Comparison of ENCODE assay signal across 15 cellular contexts in the genomic region with DNA sequence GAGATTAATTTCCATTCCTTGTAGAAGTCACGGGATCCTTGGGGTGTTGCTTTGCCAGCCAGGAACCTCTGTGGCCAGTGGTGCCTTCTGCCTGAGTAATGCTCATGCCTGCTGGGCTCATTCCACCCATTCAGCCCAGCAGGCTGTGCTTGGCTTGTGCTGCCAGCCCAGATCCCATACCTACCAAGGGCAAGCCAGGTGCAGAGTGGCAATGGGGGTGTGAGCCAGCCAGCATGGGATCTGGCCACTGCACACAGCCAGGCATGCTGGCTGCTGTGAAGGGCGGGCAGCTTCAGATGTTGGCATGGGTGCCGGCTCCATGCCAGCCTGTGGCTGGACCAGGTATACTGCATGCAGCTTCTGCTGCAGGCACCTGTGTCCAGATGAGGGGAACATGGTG. TPM values are rescaled to one million over a fixed set of nuclear protein-coding genes. Genes with fewer than 3 reads are reported as not detected.
A peak's percentile ranks its signal among the peaks of the same experiment; 100 is the strongest.
DNase-seq lines count a peak whose midpoint lies in the region; ATAC-seq lines count a peak whose summit lies in the region.
"Had no signal": no experiment of that assay in that cellular context is flagged by ENCODE, and none has a peak within 500 bp of the region (broad histone marks: within the 10 kb centered on the region; RNA-seq: fewer than 3 reads in every experiment).

No MANE protein-coding gene starts in this region.

- peaks cover 42% of the 10 kb centered on the region for H3K4me1 Mint-ChIP-seq in T-helper 17 cell
- H3K4me1 Mint-ChIP-seq in activated naive CD8-positive, alpha-beta T cell treated with anti-CD3 and anti-CD28 coated beads, Interleukin-2, amount 50 U/mL, for 24 hours, result peaks cover 54% of the 10 kb centered on the region

- H3K27me3 Mint-ChIP-seq in T-helper 17 cell, result no peaks in the 10 kb centered on the region
- no peaks in the 10 kb centered on the region for H3K27me3 Mint-ChIP-seq in activated naive CD8-positive, alpha-beta T cell treated with anti-CD3 and anti-CD28 coated beads, Interleukin-2, amount 50 U/mL, for 24 hours
- H3K27me3 Mint-ChIP-seq: B cell had no signal

- H3K4me3 Mint-ChIP-seq in T-helper 17 cell, result no peak overlapping the region
- H3K4me3 Mint-ChIP-seq in activated naive CD8-positive, alpha-beta T cell treated with anti-CD3 and anti-CD28 coated beads, Interleukin-2, amount 50 U/mL, for 24 hours, result no peak overlapping the region
- H3K4me3 Mint-ChIP-seq: B cell, neural crest cell had no signal

- DNase-seq in LHCN-M2 (ENCODE audit: low read depth) (peak; percentile 76), T-helper 17 cell (no peak), globus pallidus (ENCODE audit: low spot score) (peak; percentile 35), sciatic nerve (ENCODE audit: low spot score) (no peak), NCI-H2227 treated with DMSO at 0.1 percent for 48 hours (lab: John Stamatoyannopoulos, UW) (no peak)
- no peak for DNase-seq in activated naive CD8-positive, alpha-beta T cell treated with anti-CD3 and anti-CD28 coated beads, Interleukin-2, amount 50 U/mL, for 24 hours
- DNase-seq: gastrocnemius medialis; mesendoderm; NK-92 treated with Interleukin-12 subunit alpha and Interleukin-12 subunit beta, amount 100 ng/mL, for 24 hours; right lobe of liver; RPMI8226; stimulated activated CD4-positive, alpha-beta T cell treated with anti-CD3 and anti-CD28 coated beads, Interleukin-2, amount 100 ng/mL, for 24 hours had no signal

- H3K36me3 Mint-ChIP-seq in T-helper 17 cell (ENCODE audit: low read depth), result peaks cover 2% of the 10 kb centered on the region
- H3K36me3 Mint-ChIP-seq in activated naive CD8-positive, alpha-beta T cell treated with anti-CD3 and anti-CD28 coated beads, Interleukin-2, amount 50 U/mL, for 24 hours (ENCODE audit: low read depth), result no peaks in the 10 kb centered on the region

- ATAC-seq in T-helper 17 cell (no peak), sciatic nerve (peak; percentile 33), HG02884 (IDR thresholded peaks at IDR 0.05; ENCODE audit: unreplicated experiment) (no peak)
- ATAC-seq in activated naive CD8-positive, alpha-beta T cell treated with anti-CD3 and anti-CD28 coated beads, Interleukin-2, amount 50 U/mL, for 24 hours, result no peak
- ATAC-seq: gastrocnemius medialis had no signal

- H3K27ac Mint-ChIP-seq in T-helper 17 cell, result peak overlapping the region; percentile 81
- H3K27ac Mint-ChIP-seq in activated naive CD8-positive, alpha-beta T cell treated with anti-CD3 and anti-CD28 coated beads, Interleukin-2, amount 50 U/mL, for 24 hours, result no peak overlapping the region
- H3K27ac Mint-ChIP-seq: B cell had no signal

- H3K9me3 Mint-ChIP-seq in activated naive CD8-positive, alpha-beta T cell treated with anti-CD3 and anti-CD28 coated beads, Interleukin-2, amount 50 U/mL, for 24 hours, result no peaks in the 10 kb centered on the region
- H3K9me3 Mint-ChIP-seq: neural crest cell had no signal

- intact Hi-C loops in sciatic nerve (cut with DNase I), result no loop called here

- no peaks in the 10 kb centered on the region for H3K9me3 ChIP-seq in T-helper 17 cell (ENCODE audit: control insufficient read depth, low read length, poor library complexity, severe bottlenecking)
- H3K9me3 ChIP-seq: gastrocnemius medialis, right lobe of liver had no signal

RNA-seq across cellular contexts. Expression of gene WDFY2, which starts 42.5 kb away (rescaled TPM):
- 7.6 and 8.2 TPM in 2 replicates for total RNA-seq in LHCN-M2 (2014; rRNA removed)
- polyA plus RNA-seq in LHCN-M2 (2012), result 5.0 TPM
- total RNA-seq in T-helper 17 cell, result 10 to 100 TPM; 41.5 to 52.2 TPM
- total RNA-seq in sciatic nerve, result 22.1 TPM

Comparison
In these comparisons a context has a peak if more than half of its experiments do, and no peak if none do; other contexts are left out.
1. DNase-seq: peak in LHCN-M2 (single experiment) and globus pallidus (single experiment); none in T-helper 17 cell (0 of 3), sciatic nerve (single experiment), activated naive CD8-positive, alpha-beta T cell treated with anti-CD3 and anti-CD28 coated beads, Interleukin-2, amount 50 U/mL, for 24 hours (single experiment) and NCI-H2227 treated with DMSO at 0.1 percent for 48 hours (single experiment).